10 cellular contexts compared by ENCODE assay signal in genomic region chr16:53822936-53823529, GRCh38.
A peak's percentile ranks its signal among the peaks of the same experiment; 100 is the strongest.
DNase-seq lines count a peak whose midpoint lies in the region; ATAC-seq and TF ChIP-seq lines count a peak whose summit lies in the region.
"Had no signal": no experiment of that assay in that cellular context is flagged by ENCODE, and none has a peak within 500 bp of the region (broad histone marks: within the 10 kb centered on the region; RNA-seq: fewer than 3 reads in every experiment).

No MANE protein-coding gene starts in this region.

- H3K36me3 ChIP-seq in CD4-positive, alpha-beta memory T cell (ENCODE audit: insufficient read depth, low read length): peaks cover 12% of the 10 kb centered on the region
- peaks cover 0 to 5% (median under 1%) of the 10 kb centered on the region in 4 donors for H3K36me3 ChIP-seq in right lobe of liver
- H3K36me3 ChIP-seq in SJCRH30: peaks cover 8% of the 10 kb centered on the region; the same call in 1 of the 2 replicates

- no peak overlapping the region for H3K4me3 Mint-ChIP-seq in CD4-positive, alpha-beta memory T cell

- intact Hi-C loops in CD4-positive, alpha-beta memory T cell (cut with micrococcal nuclease): loop anchor here (1.0 to 2.0 kb wide), 2 partner anchors 79 to 118 kb away; partner anchors contain the start of gene FTO
- intact Hi-C loops in right lobe of liver (cut with DNase I): no loop called here

- no peaks in the 10 kb centered on the region for H3K27me3 ChIP-seq in CD4-positive, alpha-beta memory T cell (ENCODE audit: insufficient read depth, low read length)
- no peaks in the 10 kb centered on the region for H3K27me3 ChIP-seq in right lobe of liver
- H3K27me3 ChIP-seq in SJCRH30: no peaks in the 10 kb centered on the region

- H3K9me3 ChIP-seq in CD4-positive, alpha-beta memory T cell (ENCODE audit: control insufficient read depth in 1 of 2, low read length in 2 of 2): no peaks in the 10 kb centered on the region
- H3K9me3 ChIP-seq in right lobe of liver (no peaks in the 10 kb centered on the region), SJCRH30 (replicated peaks) (no peaks in the 10 kb centered on the region)

- peak; percentile 62 to 82 (median 77) for DNase-seq in CD4-positive, alpha-beta memory T cell
- peak; percentile 89 for DNase-seq in Jurkat, Clone E6-1 (ENCODE audit: low read depth, low spot score)
- DNase-seq in choroid plexus epithelial cell (ENCODE audit: low read depth) (peak; percentile 60), right lobe of liver (no peak), SJCRH30 (no peak)
- DNase-seq in stimulated activated CD8-positive, alpha-beta memory T cell treated with anti-CD3 and anti-CD28 coated beads, Interleukin-4, amount 100 ng/mL, for 48 hours: no peak
- DNase-seq in stimulated activated CD4-positive, alpha-beta T cell treated with anti-CD3 and anti-CD28 coated beads, Interleukin-1b, Interleukin-23, amount 100 ng/mL, for 48 hours: no peak
- DNase-seq: amygdala, NCI-H1436 treated with DMSO at 0.1 percent for 48 hours had no signal

- H3K4me1 ChIP-seq in CD4-positive, alpha-beta memory T cell (ENCODE audit: insufficient read depth, low read length): peaks cover 13% of the 10 kb centered on the region
- H3K4me1 ChIP-seq in right lobe of liver (no peaks in the 10 kb centered on the region), SJCRH30 (peaks cover 37% of the 10 kb centered on the region)

- H3K9me3 Mint-ChIP-seq in CD4-positive, alpha-beta memory T cell: no peaks in the 10 kb centered on the region

- WGBS in right lobe of liver (ENCODE audit: insufficient coverage, low coverage, low lambda C conversion rate, missing lambda C conversion rate): 93% methylated on average over 7 of the region's 7 CpGs

- H3K4me1 Mint-ChIP-seq in CD4-positive, alpha-beta memory T cell: peaks cover 4 to 16% (median 12%) of the 10 kb centered on the region in 4 donors

- TF ChIP-seq POLR2A in right lobe of liver (IDR thresholded peaks at IDR 0.05): no peak

- H3K4me3 ChIP-seq in CD4-positive, alpha-beta memory T cell (ENCODE audit: low read length in 2 of 2): no peak overlapping the region
- H3K4me3 ChIP-seq in Jurkat, Clone E6-1 (ENCODE audit: low read length): no peak overlapping the region
- H3K4me3 ChIP-seq in choroid plexus epithelial cell (ENCODE audit: low read depth, low read length): no peak overlapping the region
- H3K4me3 ChIP-seq in right lobe of liver: no peak overlapping the region
- H3K4me3 ChIP-seq in SJCRH30: no peak overlapping the region

- H3K27ac ChIP-seq in CD4-positive, alpha-beta memory T cell (ENCODE audit: low read depth, low read length): no peak overlapping the region
- H3K27ac ChIP-seq in right lobe of liver (no peak overlapping the region), SJCRH30 (no peak overlapping the region)

- TF ChIP-seq CTCF in choroid plexus epithelial cell (conservative IDR thresholded peaks at IDR 0.05; ENCODE audit: low read depth, low read length): no peak
- no peak for TF ChIP-seq CTCF in right lobe of liver (IDR thresholded peaks at IDR 0.05)

- ATAC-seq in GM18873 (IDR thresholded peaks at IDR 0.05; ENCODE audit: low FRiP score, unreplicated experiment) (peak; percentile 67), right lobe of liver (no peak)

- CTCF ChIA-PET in CD4-positive, alpha-beta memory T cell (lab: Charles Lee; ENCODE audit: partially characterized antibody): no interaction called here

- H3K27me3 Mint-ChIP-seq in CD4-positive, alpha-beta memory T cell: no peaks in the 10 kb centered on the region

- H3K27ac Mint-ChIP-seq in CD4-positive, alpha-beta memory T cell: no peak overlapping the region

- POLR2A ChIA-PET in CD4-positive, alpha-beta memory T cell (lab: Charles Lee; ENCODE audit: partially characterized antibody): no interaction called here

- H3K36me3 Mint-ChIP-seq in CD4-positive, alpha-beta memory T cell: peaks cover 15 to 16% of the 10 kb centered on the region in 2 donors

Comparison
In these comparisons a context has a peak if more than half of its experiments do, and no peak if none do; other contexts are left out.
1. DNase-seq: peak in CD4-positive, alpha-beta memory T cell (5 of 5), Jurkat, Clone E6-1 (single experiment) and choroid plexus epithelial cell (single experiment); none in stimulated activated CD8-positive, alpha-beta memory T cell treated with anti-CD3 and anti-CD28 coated beads, Interleukin-4, amount 100 ng/mL, for 48 hours (single experiment), stimulated activated CD4-positive, alpha-beta T cell treated with anti-CD3 and anti-CD28 coated beads, Interleukin-1b, Interleukin-23, amount 100 ng/mL, for 48 hours (single experiment), right lobe of liver (0 of 3) and SJCRH30 (0 of 2).